ENCODE assay signal across 2 cellular contexts in genomic region chr12:13101854-13102375, GRCh38.
TF ChIP-seq lines count a peak whose summit lies in the region.

No MANE protein-coding gene starts in this region.

TF ChIP-seq in A549, 52 proteins besides CTCF, POLR2A, EP300 and RAD21 (continued from another document):
- TF ChIP-seq MAX (IDR thresholded peaks at IDR 0.05), result no peak
- TF ChIP-seq HOXB5 (CRISPR knock-in tag; IDR thresholded peaks at IDR 0.05), result 0 out of 2 replicates have a peak, but pooled peaks have one; percentile 0
- TF ChIP-seq FOSL2 (IDR thresholded peaks at IDR 0.05), result no peak
- TF ChIP-seq FOSL2 (CRISPR knock-in tag; IDR thresholded peaks at IDR 0.05), result peak; percentile 84
- 0 out of 2 replicates have a peak, but pooled peaks have one; percentile 52 for TF ChIP-seq RARB (CRISPR knock-in tag; IDR thresholded peaks at IDR 0.05)
- 0 out of 2 replicates have a peak, but pooled peaks have one; percentile 24 for TF ChIP-seq GATA3 (IDR thresholded peaks at IDR 0.05; ENCODE audit: borderline replicate concordance)
- no peak for TF ChIP-seq KDM1A (IDR thresholded peaks at IDR 0.05; ENCODE audit: low read depth)

TF ChIP-seq in HCT116, 20 proteins besides CTCF, POLR2A, EP300 and RAD21:
- TF ChIP-seq REST (IDR thresholded peaks at IDR 0.05; ENCODE audit: low read depth) (no peak), SP1 (IDR thresholded peaks at IDR 0.05; ENCODE audit: low read depth) (peak; percentile 23; the same call in 1 of the 2 replicates)
